ENCODE assay signal across 8 cellular contexts in the genomic region with DNA sequence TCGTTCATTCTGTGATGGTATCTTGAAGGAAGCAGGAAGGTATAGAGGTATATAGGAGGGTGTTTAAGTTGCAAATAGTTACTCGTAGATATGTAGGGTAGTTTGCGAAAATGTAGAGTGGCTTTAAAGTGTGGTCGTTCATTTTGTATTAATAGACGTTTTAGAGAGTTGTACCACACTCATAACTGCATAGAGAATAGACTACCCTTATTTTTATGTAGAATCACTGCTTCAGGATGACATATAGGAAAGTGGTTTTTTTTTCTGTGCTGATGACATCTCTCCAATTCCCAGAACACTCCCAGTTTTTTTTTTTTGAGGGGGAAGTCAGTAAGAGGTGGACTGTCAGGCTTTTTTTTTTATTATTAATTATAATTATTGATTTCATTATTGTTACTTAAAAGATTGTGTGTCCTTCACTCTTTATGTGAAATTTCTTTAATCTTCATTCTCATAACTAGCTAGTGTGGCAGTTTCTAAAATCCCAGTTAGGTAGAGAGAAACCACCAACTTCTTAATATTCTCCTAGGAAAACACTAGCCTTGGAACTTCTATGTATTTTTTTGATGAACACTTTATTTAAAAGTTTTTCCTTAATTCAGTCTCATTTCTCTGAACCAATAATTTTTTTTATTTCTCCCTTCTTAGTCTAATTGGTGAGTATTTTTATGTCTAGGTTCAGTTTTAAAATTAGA. TPM values are rescaled to one million over a fixed set of nuclear protein-coding genes. Genes with fewer than 3 reads are reported as not detected.
DNase-seq lines count a peak whose midpoint lies in the region; ATAC-seq and TF ChIP-seq lines count a peak whose summit lies in the region.

No MANE protein-coding gene starts in this region.

- H4K20me1 ChIP-seq in mammary epithelial cell (ENCODE audit: insufficient read depth, low read length) = no peaks in the 10 kb centered on the region

- no peaks in the 10 kb centered on the region for H3K9me3 Mint-ChIP-seq in mesothelial cell of epicardium

- DNase-seq in HEK293T (ENCODE audit: extremely low spot score) (no peak), mammary epithelial cell (no peak), mesothelial cell of epicardium (ENCODE audit: low spot score in 2 of 2, unreplicated experiment in 2 of 2) (no peak), islet precursor cell (no peak), superior temporal gyrus (ENCODE audit: extremely low spot score) (no peak), NCI-H187 treated with DMSO at 0.1 percent for 48 hours (lab: John Stamatoyannopoulos, UW) (no peak)

- no peaks in the 10 kb centered on the region for H3K9me3 ChIP-seq in mammary epithelial cell (replicated peaks; ENCODE audit: insufficient read depth, low read length)

- H3K27ac Mint-ChIP-seq in mesothelial cell of epicardium = peak overlapping the region; percentile 97

- peak overlapping the region; percentile 92 for H3K9ac ChIP-seq in mammary epithelial cell (ENCODE audit: insufficient read depth, low read length)

- no peaks in the 10 kb centered on the region for H3K27me3 ChIP-seq in mammary epithelial cell (ENCODE audit: insufficient read depth, low read length)

- peak overlapping the region; percentile 98 to 100 (median 98) for H3K4me3 ChIP-seq in mammary epithelial cell (replicated peaks in 1 of 3; ENCODE audit: insufficient read depth in 1 of 3, low read depth in 2 of 3, low read length in 3 of 3)

- H3K79me2 ChIP-seq in mammary epithelial cell (ENCODE audit: insufficient read depth, low read length) = peaks cover 86% of the 10 kb centered on the region

- no peak for ATAC-seq in GM18861 (IDR thresholded peaks at IDR 0.05; ENCODE audit: unreplicated experiment)

- dilution Hi-C loops in mammary epithelial cell (cut with HindIII; ENCODE audit: low sequenced_read_pairs) = no loop called here

- peaks cover 5% of the 10 kb centered on the region for H3K36me3 ChIP-seq in mammary epithelial cell (ENCODE audit: insufficient read depth, low read length)

- TF ChIP-seq CTCF in 22Rv1 (IDR thresholded peaks at IDR 0.05) (no peak), mammary epithelial cell (conservative IDR thresholded peaks at IDR 0.05 in 1 of 2, IDR thresholded peaks at IDR 0.05 in 1 of 2; ENCODE audit: extremely low read depth in 1 of 2, insufficient read depth in 1 of 2, low read depth in 1 of 2, low read length in 2 of 2) (no peak), mesothelial cell of epicardium (IDR thresholded peaks at IDR 0.05; ENCODE audit: unreplicated experiment) (no peak)

- H3K27me3 Mint-ChIP-seq in mesothelial cell of epicardium (ENCODE audit: low read depth) = no peaks in the 10 kb centered on the region

- H3K4me2 ChIP-seq in mammary epithelial cell (ENCODE audit: insufficient read depth, low read depth, low read length) = peak overlapping the region; percentile 87

- H3K4me1 ChIP-seq in mammary epithelial cell (ENCODE audit: insufficient read depth, low read length) = peaks cover 61% of the 10 kb centered on the region

- in situ Hi-C loops in mammary epithelial cell (cut with MboI; ENCODE audit: low sequenced_read_pairs in 2 of 2) = loop anchor here in 1 of 2 donors (10.0 kb wide), 1 partner anchor 137 kb away; a partner anchor contains a TSS

- H3K4me3 Mint-ChIP-seq in mesothelial cell of epicardium = peak overlapping the region; percentile 99

- H2AFZ ChIP-seq in mammary epithelial cell (ENCODE audit: low read depth, low read length) = no peak overlapping the region

- POLR2A ChIA-PET in HEK293T (lab: Yijun Ruan, JAX) = interaction anchor here (4.2 kb wide), 1 partner anchor 135 kb away, joined by 23 read pairs; a partner anchor contains a TSS

- H3K27ac ChIP-seq in 22Rv1 = peak overlapping the region; percentile 90
- H3K27ac ChIP-seq in mammary epithelial cell (ENCODE audit: insufficient read depth, low read depth, low read length) = peak overlapping the region; percentile 88

- peaks cover 2% of the 10 kb centered on the region for H3K36me3 Mint-ChIP-seq in mesothelial cell of epicardium

- BruUV-seq in mammary epithelial cell (replicated peaks; lab: Mats Ljungman, UMichigan) = TSS peak; percentile 30

- intact Hi-C loops in mammary epithelial cell (cut with micrococcal nuclease) = loop anchor here (5.0 kb wide), 1 partner anchor 36 kb away; no protein-coding TSS in a partner anchor

- WGBS in mammary epithelial cell (ENCODE audit: low coverage, missing lambda C conversion rate) = 0% methylated on average over 5 of the region's 5 CpGs

- peaks cover 77% of the 10 kb centered on the region for H3K4me1 Mint-ChIP-seq in mesothelial cell of epicardium

- CTCF ChIA-PET in HEK293T (lab: Yijun Ruan, JAX) (interaction anchor here (0.7 kb wide), 1 partner anchor 115 kb away, joined by 4 read pairs; no protein-coding TSS in a partner anchor), mammary epithelial cell (lab: Charles Lee; ENCODE audit: low non-redundant PET) (no interaction called here)

TF ChIP-seq in HEK293T, 16 proteins besides CTCF, POLR2A, EP300 and RAD21:
- TF ChIP-seq FOXK2 (IDR thresholded peaks at IDR 0.05) (no peak), ZNF384 (IDR thresholded peaks at IDR 0.05) (peak; percentile 68)

RNA-seq across cellular contexts. Expression of a gene that starts 1.5 kb away (rescaled TPM):
- total RNA-seq in mammary epithelial cell (100 to 1,000 TPM; 261 to 358 TPM), mesothelial cell of epicardium (150 to 163 TPM (median 151 TPM) in 3 replicates)
- polyA plus RNA-seq in mammary epithelial cell = 170 TPM
- 128 TPM for polyA minus RNA-seq in mammary epithelial cell
